19 cellular contexts compared by ENCODE assay signal in the genomic region with DNA sequence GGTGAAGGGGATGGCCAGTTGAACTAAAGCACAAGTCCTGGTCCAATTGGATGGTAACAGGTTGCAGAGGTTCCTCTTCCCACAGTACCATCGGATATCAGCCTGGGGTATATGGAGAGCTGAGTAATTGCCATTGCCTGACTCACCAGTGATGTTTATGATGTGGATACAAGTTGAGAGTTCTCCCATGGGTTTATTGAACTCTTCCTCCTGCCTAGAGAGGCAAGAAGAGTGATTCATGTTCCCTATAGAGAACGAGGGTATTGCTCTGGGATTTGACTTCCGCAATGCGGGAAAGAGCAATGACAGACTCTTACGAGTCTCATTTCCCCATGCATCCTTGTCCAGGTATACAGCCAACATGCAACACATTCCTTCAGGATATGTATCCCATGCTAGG.
"Had no signal": no experiment of that assay in that cellular context is flagged by ENCODE, and none has a peak within 500 bp of the region (broad histone marks: within the 10 kb centered on the region; RNA-seq: fewer than 3 reads in every experiment).

No MANE protein-coding gene starts in this region.

- H3K9me3 ChIP-seq: colonic mucosa, gastroesophageal sphincter, mucosa of descending colon, neutrophil, psoas muscle, thoracic aorta, transverse colon had no signal

- ATAC-seq: esophagus mucosa; gastroesophageal sphincter; mucosa of descending colon; naive thymus-derived CD8-positive, alpha-beta T cell; psoas muscle; sciatic nerve had no signal

- H3K4me1 ChIP-seq: colonic mucosa, gastroesophageal sphincter, left ventricle myocardium inferior, psoas muscle, stomach, transverse colon had no signal

- DNase-seq: colonic mucosa; effector CD4-positive, alpha-beta T cell; glutamatergic neuron; left ventricle myocardium inferior; mucosa of descending colon; naive thymus-derived CD8-positive, alpha-beta T cell; psoas muscle; small intestine; stimulated activated CD4-positive, alpha-beta T cell treated with anti-CD3 and anti-CD28 coated beads, Interleukin-12 subunit alpha, Interleukin-12 subunit beta, amount 100 ng/mL, for 4 hours; stimulated activated naive CD4-positive, alpha-beta T cell; stomach; substantia nigra; transverse colon had no signal

- H3K27me3 ChIP-seq: colonic mucosa, gastroesophageal sphincter, neutrophil, stomach, transverse colon had no signal

- H3K27ac ChIP-seq: colonic mucosa, gastroesophageal sphincter, left ventricle myocardium inferior, neutrophil, psoas muscle, stomach, thoracic aorta, transverse colon had no signal

- H3K36me3 ChIP-seq: colonic mucosa, gastroesophageal sphincter, left ventricle myocardium inferior, neutrophil, stomach, thoracic aorta, transverse colon had no signal

- H3K4me3 ChIP-seq: colonic mucosa, gastroesophageal sphincter, left ventricle myocardium inferior, lung, mucosa of descending colon, psoas muscle, stomach, thoracic aorta, transverse colon had no signal
